In genomic region chr12:81809829-81810595, GRCh38 we compare ENCODE assay signal across 11 cellular contexts. TPM values are rescaled to one million over a fixed set of nuclear protein-coding genes. Genes with fewer than 3 reads are reported as not detected.
DNase-seq lines count a peak whose midpoint lies in the region; ATAC-seq, FAIRE-seq and TF ChIP-seq lines count a peak whose summit lies in the region.
"Had no signal": no experiment of that assay in that cellular context is flagged by ENCODE, and none has a peak within 500 bp of the region (broad histone marks: within the 10 kb centered on the region; RNA-seq: fewer than 3 reads in every experiment).

No MANE protein-coding gene starts in this region.

- H3K27ac Mint-ChIP-seq in progenitor cell of endocrine pancreas = no peak overlapping the region
- H3K27ac Mint-ChIP-seq: T-helper 1 cell treated with Interleukin-12 subunit alpha and Interleukin-12 subunit beta and Interleukin-4 antibody, amounts not matched to agents 30 μg/mL and 1 μg/mL, for 36 hours had no signal

- H3K27ac ChIP-seq in kidney (ENCODE audit: low read depth in 2 of 2, low read length in 2 of 2) = peak overlapping the region; percentile 6 to 22

- TF ChIP-seq CTCF in kidney (IDR thresholded peaks at IDR 0.05; ENCODE audit: borderline replicate concordance, extremely low read depth, insufficient read depth) = no peak
- no peak for TF ChIP-seq CTCF in progenitor cell of endocrine pancreas (IDR thresholded peaks at IDR 0.05; ENCODE audit: unreplicated experiment)

- H3K36me3 ChIP-seq in kidney (ENCODE audit: control insufficient read depth in 1 of 2, insufficient read depth in 2 of 2, low read length in 2 of 2) = no peaks in the 10 kb centered on the region

- DNase-seq in HT1080 (ENCODE audit: low read depth) (peak; percentile 27), kidney (no peak), NCI-H510A treated with DMSO at 0.1 percent for 48 hours (lab: John Stamatoyannopoulos, UW) (no peak), progenitor cell of endocrine pancreas (ENCODE audit: low spot score, unreplicated experiment) (no peak), cortex of kidney (lab: John Stamatoyannopoulos, UW) (no peak), NCI-H1048 (lab: John Stamatoyannopoulos, UW) (no peak)
- DNase-seq: stimulated activated CD4-positive, alpha-beta T cell treated with anti-CD3 and anti-CD28 coated beads, Interleukin-12 subunit alpha, Interleukin-12 subunit beta, amount 100 ng/mL, for 4 hours had no signal

- H3K4me3 ChIP-seq in kidney (ENCODE audit: low read length in 2 of 2) = no peak overlapping the region

- peaks cover 3% of the 10 kb centered on the region for H3K9me3 Mint-ChIP-seq in progenitor cell of endocrine pancreas (ENCODE audit: low read depth)

- H3K9ac ChIP-seq in kidney (ENCODE audit: low read length in 2 of 2) = no peak overlapping the region

- intact Hi-C loops in kidney (cut with DNase I) = no loop called here

- H3K4me1 Mint-ChIP-seq in progenitor cell of endocrine pancreas (ENCODE audit: low read depth) = no peaks in the 10 kb centered on the region

- ATAC-seq in GM18858 (IDR thresholded peaks at IDR 0.05; ENCODE audit: unreplicated experiment) (peak; percentile 89), GM21723 (IDR thresholded peaks at IDR 0.05; ENCODE audit: unreplicated experiment) (peak; percentile 74)

- H3K4me3 Mint-ChIP-seq in progenitor cell of endocrine pancreas (ENCODE audit: low read depth) = no peak overlapping the region
- H3K4me3 Mint-ChIP-seq: T-helper 1 cell treated with Interleukin-12 subunit alpha and Interleukin-12 subunit beta and Interleukin-4 antibody, amounts not matched to agents 30 μg/mL and 1 μg/mL, for 36 hours had no signal

- H3K36me3 Mint-ChIP-seq in progenitor cell of endocrine pancreas (ENCODE audit: insufficient read depth) = no peaks in the 10 kb centered on the region

- FAIRE-seq in kidney (lab: Jason Lieb, UNC) = peak; percentile 89

- no peaks in the 10 kb centered on the region for H3K27me3 Mint-ChIP-seq in progenitor cell of endocrine pancreas

- H3K4me1 ChIP-seq in kidney (ENCODE audit: control insufficient read depth in 1 of 2, insufficient read depth in 1 of 2, low read depth in 1 of 2, low read length in 2 of 2) = peaks cover 0 to 5% of the 10 kb centered on the region in 2 donors

- no peaks in the 10 kb centered on the region for H3K9me3 ChIP-seq in kidney (ENCODE audit: control insufficient read depth in 1 of 2, low read length in 2 of 2)

RNA-seq across cellular contexts. Expression of gene PPFIA2, which starts 50.9 kb away (rescaled TPM):
- 1.8 TPM in 2 replicates for total RNA-seq in HT1080 (2014; rRNA removed; shearing (Covaris generic))
- polyA plus RNA-seq in HT1080 (2015; cell fraction: cytosol; rRNA removed) = 0.12 and 0.15 TPM in 2 replicates
- polyA plus RNA-seq in HT1080 (2015; cell fraction: nucleus; rRNA removed) = 1.1 TPM in 2 replicates
- total RNA-seq in kidney (9.4 TPM), progenitor cell of endocrine pancreas (0.87 and 1.1 TPM in 2 replicates)
- polyA plus RNA-seq in kidney (ENCODE audit: insufficient read depth, low read depth, low replicate concordance) = 2.8 TPM
- total RNA-seq: LHCN-M2 had no signal
